In genomic region chr3:188722963-188723362, GRCh38 we compare ENCODE assay signal across 19 cellular contexts.
DNase-seq lines count a peak whose midpoint lies in the region; ATAC-seq and TF ChIP-seq lines count a peak whose summit lies in the region.
"Had no signal": no experiment of that assay in that cellular context is flagged by ENCODE, and none has a peak within 500 bp of the region (broad histone marks: within the 10 kb centered on the region; RNA-seq: fewer than 3 reads in every experiment).

No MANE protein-coding gene starts in this region.

- H3K27me3 Mint-ChIP-seq in activated CD8-positive, alpha-beta T cell treated with anti-CD3 and anti-CD28 coated beads for 36 hours: no peaks in the 10 kb centered on the region
- no peaks in the 10 kb centered on the region for H3K27me3 Mint-ChIP-seq in activated CD8-positive, alpha-beta T cell treated with anti-CD3 and anti-CD28 coated beads, Interleukin-2, amount 10 ng/mL, durations not matched to agents 7 days and 5 days (ENCODE audit: low read depth)
- H3K27me3 Mint-ChIP-seq in activated naive CD8-positive, alpha-beta T cell treated with anti-CD3 and anti-CD28 coated beads, Interleukin-2, amount 50 U/mL, for 24 hours: no peaks in the 10 kb centered on the region
- H3K27me3 Mint-ChIP-seq in activated naive CD8-positive, alpha-beta T cell treated with anti-CD3 and anti-CD28 coated beads for 36 hours: no peaks in the 10 kb centered on the region
- H3K27me3 Mint-ChIP-seq in activated T-helper 17 cell treated with anti-CD3 and anti-CD28 coated beads, Interleukin-2, amount 50 U/mL, for 72 hours: no peaks in the 10 kb centered on the region
- no peaks in the 10 kb centered on the region for H3K27me3 Mint-ChIP-seq in stimulated activated naive CD8-positive, alpha-beta T cell treated with anti-CD3 and anti-CD28 coated beads, Interleukin-15, Interleukin-2, amounts not matched to agents 100 ng/mL and 50 ng/mL, for 24 hours
- H3K27me3 Mint-ChIP-seq in immature natural killer cell (ENCODE audit: low read depth in 3 of 3): peaks cover 0 to 3% (median 0%) of the 10 kb centered on the region in 3 donors
- H3K27me3 Mint-ChIP-seq: CD4-positive, CD25-positive, alpha-beta regulatory T cell had no signal

- no peak for DNase-seq in activated CD8-positive, alpha-beta T cell treated with anti-CD3 and anti-CD28 coated beads for 36 hours
- DNase-seq in activated CD8-positive, alpha-beta T cell treated with anti-CD3 and anti-CD28 coated beads, Interleukin-2, amount 10 ng/mL, durations not matched to agents 7 days and 5 days: no peak
- DNase-seq in activated naive CD8-positive, alpha-beta T cell treated with anti-CD3 and anti-CD28 coated beads, Interleukin-2, amount 50 U/mL, for 24 hours: no peak
- DNase-seq in activated naive CD8-positive, alpha-beta T cell treated with anti-CD3 and anti-CD28 coated beads for 36 hours: no peak
- no peak for DNase-seq in immature natural killer cell
- DNase-seq: NCI-H1048, NCI-H1417, NCI-H1694, NCI-H2029 treated with DMSO at 0.1 percent for 48 hours, NCI-H226, NCI-H510A, NCI-H69, SHP77 had no signal

- no peaks in the 10 kb centered on the region for H3K9me3 Mint-ChIP-seq in activated CD8-positive, alpha-beta T cell treated with anti-CD3 and anti-CD28 coated beads for 36 hours
- H3K9me3 Mint-ChIP-seq in activated CD8-positive, alpha-beta T cell treated with anti-CD3 and anti-CD28 coated beads, Interleukin-2, amount 10 ng/mL, durations not matched to agents 7 days and 5 days (ENCODE audit: insufficient read depth): no peaks in the 10 kb centered on the region
- no peaks in the 10 kb centered on the region for H3K9me3 Mint-ChIP-seq in activated naive CD8-positive, alpha-beta T cell treated with anti-CD3 and anti-CD28 coated beads, Interleukin-2, amount 50 U/mL, for 24 hours
- no peaks in the 10 kb centered on the region for H3K9me3 Mint-ChIP-seq in activated naive CD8-positive, alpha-beta T cell treated with anti-CD3 and anti-CD28 coated beads for 36 hours
- H3K9me3 Mint-ChIP-seq in activated T-helper 17 cell treated with anti-CD3 and anti-CD28 coated beads, Interleukin-2, amount 50 U/mL, for 72 hours: no peaks in the 10 kb centered on the region
- H3K9me3 Mint-ChIP-seq in stimulated activated naive CD8-positive, alpha-beta T cell treated with anti-CD3 and anti-CD28 coated beads, Interleukin-15, Interleukin-2, amounts not matched to agents 100 ng/mL and 50 ng/mL, for 24 hours: no peaks in the 10 kb centered on the region
- no peaks in the 10 kb centered on the region for H3K9me3 Mint-ChIP-seq in immature natural killer cell
- H3K9me3 Mint-ChIP-seq: CD4-positive, CD25-positive, alpha-beta regulatory T cell had no signal

- H3K4me1 Mint-ChIP-seq in activated CD8-positive, alpha-beta T cell treated with anti-CD3 and anti-CD28 coated beads for 36 hours (ENCODE audit: low read depth): peaks cover 23% of the 10 kb centered on the region
- peaks cover 2% of the 10 kb centered on the region for H3K4me1 Mint-ChIP-seq in activated CD8-positive, alpha-beta T cell treated with anti-CD3 and anti-CD28 coated beads, Interleukin-2, amount 10 ng/mL, durations not matched to agents 7 days and 5 days (ENCODE audit: low read depth)
- peaks cover 38% of the 10 kb centered on the region for H3K4me1 Mint-ChIP-seq in activated naive CD8-positive, alpha-beta T cell treated with anti-CD3 and anti-CD28 coated beads, Interleukin-2, amount 50 U/mL, for 24 hours
- H3K4me1 Mint-ChIP-seq in activated naive CD8-positive, alpha-beta T cell treated with anti-CD3 and anti-CD28 coated beads for 36 hours: peaks cover 20% of the 10 kb centered on the region
- H3K4me1 Mint-ChIP-seq in activated T-helper 17 cell treated with anti-CD3 and anti-CD28 coated beads, Interleukin-2, amount 50 U/mL, for 72 hours: peaks cover 33% of the 10 kb centered on the region
- H3K4me1 Mint-ChIP-seq in stimulated activated naive CD8-positive, alpha-beta T cell treated with anti-CD3 and anti-CD28 coated beads, Interleukin-15, Interleukin-2, amounts not matched to agents 100 ng/mL and 50 ng/mL, for 24 hours (ENCODE audit: low read depth): peaks cover 42% of the 10 kb centered on the region
- peaks cover 0 to 10% of the 10 kb centered on the region in 2 donors for H3K4me1 Mint-ChIP-seq in immature natural killer cell

- CTCF ChIA-PET in activated CD8-positive, alpha-beta T cell treated with anti-CD3 and anti-CD28 coated beads for 36 hours (lab: Charles Lee): interaction anchor here (1.1 to 1.6 kb wide), 4 partner anchors 16 to 984 kb away, joined by 3 to 4 read pairs (median 3); no protein-coding TSS in a partner anchor
- CTCF ChIA-PET in activated CD8-positive, alpha-beta T cell treated with anti-CD3 and anti-CD28 coated beads, Interleukin-2, amount 10 ng/mL, durations not matched to agents 7 days and 5 days (lab: Charles Lee): no interaction called here

- ATAC-seq in activated CD8-positive, alpha-beta T cell treated with anti-CD3 and anti-CD28 coated beads for 36 hours: peak; percentile 82
- ATAC-seq in activated CD8-positive, alpha-beta T cell treated with anti-CD3 and anti-CD28 coated beads, Interleukin-2, amount 10 ng/mL, durations not matched to agents 7 days and 5 days: no peak
- peak; percentile 76 for ATAC-seq in activated naive CD8-positive, alpha-beta T cell treated with anti-CD3 and anti-CD28 coated beads, Interleukin-2, amount 50 U/mL, for 24 hours
- ATAC-seq in activated T-helper 17 cell treated with anti-CD3 and anti-CD28 coated beads, Interleukin-2, amount 50 U/mL, for 72 hours (replicated peaks): peak; percentile 78
- ATAC-seq in GM19455 (IDR thresholded peaks at IDR 0.05; ENCODE audit: unreplicated experiment): no peak
- ATAC-seq: HCT116, Panc1 had no signal

- POLR2A ChIA-PET in activated CD8-positive, alpha-beta T cell treated with anti-CD3 and anti-CD28 coated beads for 36 hours (lab: Charles Lee): no interaction called here
- POLR2A ChIA-PET in activated CD8-positive, alpha-beta T cell treated with anti-CD3 and anti-CD28 coated beads, Interleukin-2, amount 10 ng/mL, durations not matched to agents 7 days and 5 days (lab: Charles Lee): no interaction called here

- H3K36me3 Mint-ChIP-seq in activated CD8-positive, alpha-beta T cell treated with anti-CD3 and anti-CD28 coated beads for 36 hours (ENCODE audit: low read depth): no peaks in the 10 kb centered on the region
- no peaks in the 10 kb centered on the region for H3K36me3 Mint-ChIP-seq in activated CD8-positive, alpha-beta T cell treated with anti-CD3 and anti-CD28 coated beads, Interleukin-2, amount 10 ng/mL, durations not matched to agents 7 days and 5 days (ENCODE audit: low read depth)
- H3K36me3 Mint-ChIP-seq in activated naive CD8-positive, alpha-beta T cell treated with anti-CD3 and anti-CD28 coated beads, Interleukin-2, amount 50 U/mL, for 24 hours (ENCODE audit: low read depth): peaks cover 1% of the 10 kb centered on the region
- H3K36me3 Mint-ChIP-seq in activated naive CD8-positive, alpha-beta T cell treated with anti-CD3 and anti-CD28 coated beads for 36 hours: peaks cover 2% of the 10 kb centered on the region
- peaks cover 6% of the 10 kb centered on the region for H3K36me3 Mint-ChIP-seq in activated T-helper 17 cell treated with anti-CD3 and anti-CD28 coated beads, Interleukin-2, amount 50 U/mL, for 72 hours (ENCODE audit: low read depth)
- H3K36me3 Mint-ChIP-seq in stimulated activated naive CD8-positive, alpha-beta T cell treated with anti-CD3 and anti-CD28 coated beads, Interleukin-15, Interleukin-2, amounts not matched to agents 100 ng/mL and 50 ng/mL, for 24 hours (ENCODE audit: low read depth): no peaks in the 10 kb centered on the region
- H3K36me3 Mint-ChIP-seq in immature natural killer cell: no peaks in the 10 kb centered on the region
- H3K36me3 Mint-ChIP-seq: CD4-positive, CD25-positive, alpha-beta regulatory T cell had no signal

- intact Hi-C loops in activated CD8-positive, alpha-beta T cell treated with anti-CD3 and anti-CD28 coated beads for 36 hours (cut with micrococcal nuclease): no loop called here

- no peak for TF ChIP-seq CTCF in activated CD8-positive, alpha-beta T cell treated with anti-CD3 and anti-CD28 coated beads for 36 hours (IDR thresholded peaks at IDR 0.05)

- H3K4me3 Mint-ChIP-seq in activated CD8-positive, alpha-beta T cell treated with anti-CD3 and anti-CD28 coated beads for 36 hours: no peak overlapping the region
- H3K4me3 Mint-ChIP-seq in activated CD8-positive, alpha-beta T cell treated with anti-CD3 and anti-CD28 coated beads, Interleukin-2, amount 10 ng/mL, durations not matched to agents 7 days and 5 days: no peak overlapping the region
- no peak overlapping the region for H3K4me3 Mint-ChIP-seq in activated naive CD8-positive, alpha-beta T cell treated with anti-CD3 and anti-CD28 coated beads, Interleukin-2, amount 50 U/mL, for 24 hours
- H3K4me3 Mint-ChIP-seq in activated naive CD8-positive, alpha-beta T cell treated with anti-CD3 and anti-CD28 coated beads for 36 hours: no peak overlapping the region
- peak overlapping the region; percentile 44 for H3K4me3 Mint-ChIP-seq in activated T-helper 17 cell treated with anti-CD3 and anti-CD28 coated beads, Interleukin-2, amount 50 U/mL, for 72 hours
- H3K4me3 Mint-ChIP-seq in stimulated activated naive CD8-positive, alpha-beta T cell treated with anti-CD3 and anti-CD28 coated beads, Interleukin-15, Interleukin-2, amounts not matched to agents 100 ng/mL and 50 ng/mL, for 24 hours: no peak overlapping the region
- no peak overlapping the region for H3K4me3 Mint-ChIP-seq in immature natural killer cell
- H3K4me3 Mint-ChIP-seq: CD4-positive, CD25-positive, alpha-beta regulatory T cell had no signal

- H3K27ac Mint-ChIP-seq in activated CD8-positive, alpha-beta T cell treated with anti-CD3 and anti-CD28 coated beads for 36 hours: no peak overlapping the region
- H3K27ac Mint-ChIP-seq in activated CD8-positive, alpha-beta T cell treated with anti-CD3 and anti-CD28 coated beads, Interleukin-2, amount 10 ng/mL, durations not matched to agents 7 days and 5 days: no peak overlapping the region
- no peak overlapping the region for H3K27ac Mint-ChIP-seq in activated naive CD8-positive, alpha-beta T cell treated with anti-CD3 and anti-CD28 coated beads, Interleukin-2, amount 50 U/mL, for 24 hours
- no peak overlapping the region for H3K27ac Mint-ChIP-seq in activated naive CD8-positive, alpha-beta T cell treated with anti-CD3 and anti-CD28 coated beads for 36 hours
- H3K27ac Mint-ChIP-seq in activated T-helper 17 cell treated with anti-CD3 and anti-CD28 coated beads, Interleukin-2, amount 50 U/mL, for 72 hours: peak overlapping the region; percentile 1
- peak overlapping the region; percentile 29 for H3K27ac Mint-ChIP-seq in stimulated activated naive CD8-positive, alpha-beta T cell treated with anti-CD3 and anti-CD28 coated beads, Interleukin-15, Interleukin-2, amounts not matched to agents 100 ng/mL and 50 ng/mL, for 24 hours
- H3K27ac Mint-ChIP-seq in immature natural killer cell: no peak overlapping the region
- H3K27ac Mint-ChIP-seq: CD4-positive, CD25-positive, alpha-beta regulatory T cell had no signal

Comparison
In these comparisons a context has a peak if more than half of its experiments do, and no peak if none do; other contexts are left out.
1. ATAC-seq: peak in activated CD8-positive, alpha-beta T cell treated with anti-CD3 and anti-CD28 coated beads for 36 hours (single experiment), activated naive CD8-positive, alpha-beta T cell treated with anti-CD3 and anti-CD28 coated beads, Interleukin-2, amount 50 U/mL, for 24 hours (single experiment) and activated T-helper 17 cell treated with anti-CD3 and anti-CD28 coated beads, Interleukin-2, amount 50 U/mL, for 72 hours (single experiment); none in activated CD8-positive, alpha-beta T cell treated with anti-CD3 and anti-CD28 coated beads, Interleukin-2, amount 10 ng/mL, durations not matched to agents 7 days and 5 days (single experiment) and GM19455 (single experiment).
2. H3K27ac Mint-ChIP-seq: peak in activated T-helper 17 cell treated with anti-CD3 and anti-CD28 coated beads, Interleukin-2, amount 50 U/mL, for 72 hours (single experiment) and stimulated activated naive CD8-positive, alpha-beta T cell treated with anti-CD3 and anti-CD28 coated beads, Interleukin-15, Interleukin-2, amounts not matched to agents 100 ng/mL and 50 ng/mL, for 24 hours (single experiment); none in activated CD8-positive, alpha-beta T cell treated with anti-CD3 and anti-CD28 coated beads for 36 hours (single experiment), activated CD8-positive, alpha-beta T cell treated with anti-CD3 and anti-CD28 coated beads, Interleukin-2, amount 10 ng/mL, durations not matched to agents 7 days and 5 days (single experiment), activated naive CD8-positive, alpha-beta T cell treated with anti-CD3 and anti-CD28 coated beads, Interleukin-2, amount 50 U/mL, for 24 hours (single experiment), activated naive CD8-positive, alpha-beta T cell treated with anti-CD3 and anti-CD28 coated beads for 36 hours (single experiment) and immature natural killer cell (0 of 6).